In genomic region chr2:206756816-206757215, GRCh38 we compare ENCODE assay signal across 10 cellular contexts. TPM values are rescaled to one million over a fixed set of nuclear protein-coding genes. Genes with fewer than 3 reads are reported as not detected.
"Had no signal": no experiment of that assay in that cellular context is flagged by ENCODE, and none has a peak within 500 bp of the region (broad histone marks: within the 10 kb centered on the region; RNA-seq: fewer than 3 reads in every experiment).

No MANE protein-coding gene starts in this region.

- H3K4me2 ChIP-seq: KMS-11 had no signal

- FAIRE-seq: HTR-8/SVneo, K562 had no signal

- H3K9ac ChIP-seq: KMS-11 had no signal

- DNase-seq: IMR-90, KBM-7, KG1 had no signal

- H3K27ac ChIP-seq: HL-60, KMS-11 had no signal

- ATAC-seq: K562 had no signal

- H3K4me3 ChIP-seq: K562 had no signal

RNA-seq across cellular contexts. Expression of gene MDH1B, which starts 8.3 kb away (rescaled TPM):
- total RNA-seq: HT-29 had no signal
- polyA plus RNA-seq: IgD-negative memory B cell had no signal

RNA-seq across cellular contexts. Expression of gene DYTN, which starts 38.6 kb away (rescaled TPM):
- total RNA-seq: HT-29, HT1080, IMR-90, K562 had no signal
- polyA plus RNA-seq: IgD-negative memory B cell, IMR-90, K562 had no signal
